In the genomic region with DNA sequence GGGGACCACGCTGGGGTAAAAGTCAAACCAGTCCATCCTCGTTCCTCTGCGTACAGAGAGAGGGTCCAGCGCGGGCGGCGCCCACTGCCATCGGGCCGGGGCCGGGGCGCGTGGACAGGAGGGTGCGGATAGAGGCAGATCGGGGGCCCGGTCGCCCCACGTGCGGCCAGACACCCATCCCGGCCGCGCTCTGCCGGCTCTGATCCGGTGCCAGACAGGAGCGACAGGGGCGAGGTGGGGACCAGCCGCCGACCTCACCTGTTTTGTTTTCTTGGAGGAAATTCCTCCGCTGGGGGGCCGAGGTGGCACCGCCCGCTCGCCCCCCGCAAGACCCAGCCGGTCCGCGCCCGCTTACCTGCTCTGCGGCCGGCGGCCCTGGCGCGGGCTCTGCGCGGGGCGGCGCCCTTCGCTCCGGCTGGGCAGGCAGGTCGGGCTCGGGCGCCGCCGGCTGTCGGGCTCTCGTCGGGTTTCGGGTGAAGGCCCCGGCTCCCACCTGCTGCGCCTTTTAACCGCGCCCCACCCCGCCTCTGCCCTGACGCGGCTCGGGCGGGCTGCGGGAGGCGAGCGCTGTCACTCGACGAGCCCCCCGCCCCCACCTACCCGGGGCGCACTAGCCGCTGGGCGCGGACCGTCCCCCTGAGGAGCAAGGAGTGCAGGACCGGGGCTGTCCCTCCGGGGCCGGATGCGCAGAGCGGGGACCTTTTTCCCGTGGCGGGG, we compare ENCODE assay signal across 8 cellular contexts. TPM values are rescaled to one million over a fixed set of nuclear protein-coding genes. Genes with fewer than 3 reads are reported as not detected.
DNase-seq lines count a peak whose midpoint lies in the region; ATAC-seq and TF ChIP-seq lines count a peak whose summit lies in the region.

A gene (minus strand): TSS at position 481 of the 717 bp plus-strand sequence. CDS start 8,839 bp downstream, outside the sequence.

- peak within 1 kb of the TSS; percentile 32 for H3K4me3 Mint-ChIP-seq in memory B cell

- H3K4me1 ChIP-seq in ACC112 (ENCODE audit: control insufficient read depth, insufficient read depth, low read length, unreplicated experiment) (no peaks in the 10 kb centered on the region), body of pancreas (peaks cover 12% of the 10 kb centered on the region), transverse colon (peaks cover 0 to 13% (median 10%) of the 10 kb centered on the region in 4 donors)

- no peaks in the 10 kb centered on the region for H3K4me1 Mint-ChIP-seq in memory B cell

- H3K36me3 ChIP-seq in ACC112 (ENCODE audit: insufficient read depth, low read length) (no peaks in the 10 kb centered on the region), body of pancreas (replicated peaks in 1 of 2; ENCODE audit: insufficient read depth in 1 of 2, low read depth in 2 of 2) (no peaks in the 10 kb centered on the region), transverse colon (no peaks in the 10 kb centered on the region)

- H3K79me2 ChIP-seq in ACC112 (ENCODE audit: control insufficient read depth, insufficient read depth, low read length, unreplicated experiment), result no peaks in the 10 kb centered on the region

- TF ChIP-seq EP300 in transverse colon (IDR thresholded peaks at IDR 0.05; ENCODE audit: low read depth), result no peak

- H3K9me3 ChIP-seq in body of pancreas (no peaks in the 10 kb centered on the region), transverse colon (no peaks in the 10 kb centered on the region)

- no peaks in the 10 kb centered on the region for H3K9me3 Mint-ChIP-seq in memory B cell

- no peak within 1 kb of the TSS for H3K4me3 ChIP-seq in ACC112 (ENCODE audit: low read depth, low read length)
- no peak within 1 kb of the TSS for H3K4me3 ChIP-seq in body of pancreas
- H3K4me3 ChIP-seq in transverse colon, result peak within 1 kb of the TSS in 3 of 4 donors; percentile 12 to 40 (median 30)

- TF ChIP-seq POLR2A in body of pancreas (IDR thresholded peaks at IDR 0.05), result no peak
- TF ChIP-seq POLR2A in transverse colon (IDR thresholded peaks at IDR 0.05), result no peak

- H2AFZ ChIP-seq in ACC112 (ENCODE audit: low read length, unreplicated experiment), result peak within 1 kb of the TSS; percentile 12

- TF ChIP-seq CTCF in body of pancreas (IDR thresholded peaks at IDR 0.05) (no peak), transverse colon (IDR thresholded peaks at IDR 0.05) (no peak)

- H3K27me3 Mint-ChIP-seq in memory B cell, result peaks cover 16% of the 10 kb centered on the region

- no peaks in the 10 kb centered on the region for H3K36me3 Mint-ChIP-seq in memory B cell

- no peak within 1 kb of the TSS for H3K27ac Mint-ChIP-seq in memory B cell

- H3K27ac ChIP-seq in ACC112 (ENCODE audit: low read depth, low read length) (no peak within 1 kb of the TSS), body of pancreas (no peak within 1 kb of the TSS), transverse colon (no peak within 1 kb of the TSS)

- ATAC-seq in body of pancreas, result peak; percentile 47
- no peak for ATAC-seq in memory B cell (ENCODE audit: low read depth)

- H3K27me3 ChIP-seq in ACC112 (ENCODE audit: insufficient read depth, low read length) (peaks cover 78% of the 10 kb centered on the region), body of pancreas (peaks cover 0 to 12% of the 10 kb centered on the region in 2 donors), transverse colon (peaks cover 62% of the 10 kb centered on the region)

- in situ Hi-C loops in transverse colon (cut with MboI; ENCODE audit: low pct_ligation_motif_present in 1 of 4, low pct_unique_long_range_greater_than_20kb in 1 of 4, low sequenced_read_pairs in 3 of 4), result no loop called here

- WGBS in body of pancreas, 2 donors, result 0 to 1% methylated on average over 2 to 59 of the region's 85 CpGs
- 0 to 4% methylated on average over 7 to 44 of the region's 85 CpGs for WGBS in transverse colon (ENCODE audit: low coverage in 1 of 2), 2 donors

- intact Hi-C loops in body of pancreas (cut with DNase I), result no loop called here
- intact Hi-C loops in transverse colon (cut with DNase I; ENCODE audit: low total_unique reads), result no loop called here

- DNase-seq in NCI-H1105 treated with DMSO at 0.1 percent for 48 hours (lab: John Stamatoyannopoulos, UW) (peak; percentile 13), body of pancreas (peak in 2 of 4 donors; percentile 14 to 38), memory B cell (ENCODE audit: low spot score in 2 of 2) (no peak), transverse colon (peak; percentile 32), middle frontal gyrus (ENCODE audit: extremely low spot score, low spot score) (no peak), GOT3 (lab: John Stamatoyannopoulos, UW) (no peak), cortex of kidney (lab: John Stamatoyannopoulos, UW) (no peak)

RNA-seq across cellular contexts. Expression of the gene that starts here (rescaled TPM):
- total RNA-seq in body of pancreas (not detected), transverse colon (under 1 TPM in 1 of 4 donors, not detected in 3; 0.68 TPM)

Comparison
In these comparisons a context has a peak if more than half of its experiments do, and no peak if none do; other contexts are left out.
1. Peak in ATAC-seq in body of pancreas; RNA of the gene not detected or under 1 TPM.
2. Peak in DNase-seq and H3K4me3 ChIP-seq in transverse colon; RNA of the gene not detected or under 1 TPM.